ENCODE assay signal across 27 cellular contexts in the genomic region with DNA sequence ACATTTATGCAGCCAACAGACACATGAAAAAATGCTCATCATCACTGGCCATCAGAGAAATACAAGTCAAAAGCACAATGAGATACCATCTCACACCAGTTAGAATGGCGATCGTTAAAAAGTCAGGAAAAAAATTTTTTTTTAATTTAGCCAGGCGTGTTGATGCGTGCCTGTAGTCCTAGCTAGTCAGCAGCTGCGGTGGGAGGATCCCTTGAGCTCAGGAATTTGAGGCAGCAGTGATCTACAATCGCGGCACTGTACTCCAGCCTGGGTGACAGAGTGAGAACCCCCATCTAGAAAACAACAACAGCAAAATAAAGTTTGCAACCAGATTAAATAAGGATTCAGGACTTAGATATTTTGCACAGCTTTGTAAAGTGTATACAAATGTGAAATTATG.
"Had no signal": no experiment of that assay in that cellular context is flagged by ENCODE, and none has a peak within 500 bp of the region (broad histone marks: within the 10 kb centered on the region; RNA-seq: fewer than 3 reads in every experiment).

No MANE protein-coding gene starts in this region.

- ATAC-seq: activated CD4-positive, CD25-positive, alpha-beta regulatory T cell treated with anti-CD3 and anti-CD28 coated beads, Interleukin-2, amount 50 U/mL, for 24 hours; activated CD8-positive, alpha-beta T cell treated with anti-CD3 and anti-CD28 coated beads for 36 hours; activated T-cell treated with anti-CD3 and anti-CD28 coated beads, Interleukin-2, amount 50 U/mL, for 4 hours; activated T-helper 17 cell treated with anti-CD3 and anti-CD28 coated beads, Interleukin-2, amount 50 U/mL, for 72 hours; effector memory CD8-positive, alpha-beta T cell had no signal

- H3K27me3 Mint-ChIP-seq: activated B cell treated with CpG ODN at 0.5 μM for 24 hours; activated CD8-positive, alpha-beta T cell treated with anti-CD3 and anti-CD28 coated beads for 36 hours; activated naive CD8-positive, alpha-beta T cell; activated T-helper 17 cell treated with anti-CD3 and anti-CD28 coated beads, Interleukin-2, amount 50 U/mL, for 72 hours; effector memory CD8-positive, alpha-beta T cell had no signal

- H3K27ac Mint-ChIP-seq: activated B cell treated with CpG ODN at 0.5 μM for 24 hours; activated CD8-positive, alpha-beta T cell treated with anti-CD3 and anti-CD28 coated beads for 36 hours; activated naive CD8-positive, alpha-beta T cell; activated T-helper 17 cell treated with anti-CD3 and anti-CD28 coated beads, Interleukin-2, amount 50 U/mL, for 72 hours; effector memory CD8-positive, alpha-beta T cell had no signal

- H3K9me3 Mint-ChIP-seq: activated B cell treated with CpG ODN at 0.5 μM for 24 hours; activated CD8-positive, alpha-beta T cell treated with anti-CD3 and anti-CD28 coated beads for 36 hours; activated T-cell treated with anti-CD3 and anti-CD28 coated beads, Interleukin-2, amount 50 U/mL, for 4 hours; activated T-helper 17 cell treated with anti-CD3 and anti-CD28 coated beads, Interleukin-2, amount 50 U/mL, for 72 hours; effector memory CD8-positive, alpha-beta T cell had no signal

- H3K36me3 ChIP-seq: brain microvascular endothelial cell, esophagus squamous epithelium had no signal

- H3K4me3 ChIP-seq: esophagus squamous epithelium had no signal

- H3K36me3 Mint-ChIP-seq: activated naive CD8-positive, alpha-beta T cell had no signal

- H3K9me3 ChIP-seq: esophagus squamous epithelium had no signal

- H3K4me3 Mint-ChIP-seq: activated B cell treated with CpG ODN at 0.5 μM for 24 hours; activated CD8-positive, alpha-beta T cell treated with anti-CD3 and anti-CD28 coated beads for 36 hours; activated naive CD8-positive, alpha-beta T cell; activated T-cell treated with anti-CD3 and anti-CD28 coated beads, Interleukin-2, amount 50 U/mL, for 4 hours; activated T-helper 17 cell treated with anti-CD3 and anti-CD28 coated beads, Interleukin-2, amount 50 U/mL, for 72 hours; effector memory CD8-positive, alpha-beta T cell had no signal

- H3K4me1 ChIP-seq: esophagus squamous epithelium had no signal

- DNase-seq: activated B cell treated with CpG ODN at 0.5 μM for 24 hours; activated CD4-positive, alpha-beta T cell treated with anti-CD3 and anti-CD28 coated beads for 48 hours; activated CD4-positive, alpha-beta T cell treated with anti-CD3 and anti-CD28 coated beads, Interleukin-2, amount 50 U/mL, for 1 hour; activated CD4-positive, alpha-beta T cell treated with anti-CD3 and anti-CD28 coated beads, Interleukin-2, amount 50 U/mL, for 48 hours; activated CD8-positive, alpha-beta memory T cell treated with anti-CD3 and anti-CD28 coated beads for 24 hours; activated CD8-positive, alpha-beta T cell treated with anti-CD3 and anti-CD28 coated beads for 36 hours; activated effector memory CD4-positive, alpha-beta T cell treated with Interleukin-2 at 50 U/mL for 16 hours; activated gamma-delta T cell treated with Interleukin-2 at 50 U/mL for 16 hours; activated naive CD4-positive, alpha-beta T cell treated with anti-CD3 and anti-CD28 coated beads, Interleukin-2, amount 50 U/mL, for 16 hours; activated naive CD4-positive, alpha-beta T cell treated with Interleukin-2 at 50 U/mL for 16 hours; activated T-cell treated with anti-CD3 and anti-CD28 coated beads, Interleukin-2, amount 50 U/mL, for 4 hours; amniotic stem cell; anterior cingulate cortex; brain microvascular endothelial cell; caudate nucleus; cortex of kidney; dermis blood vessel endothelial cell; effector CD4-positive, alpha-beta T cell; effector memory CD8-positive, alpha-beta T cell; esophagus squamous epithelium; head of caudate nucleus; T-helper 2 cell had no signal

- H3K27me3 ChIP-seq: brain microvascular endothelial cell, esophagus squamous epithelium had no signal

- H3K27ac ChIP-seq: brain microvascular endothelial cell, epithelial cell of prostate, esophagus squamous epithelium, VCaP had no signal

- H3K4me1 Mint-ChIP-seq: activated B cell treated with CpG ODN at 0.5 μM for 24 hours; activated T-helper 17 cell treated with anti-CD3 and anti-CD28 coated beads, Interleukin-2, amount 50 U/mL, for 72 hours had no signal
